In genomic region chr2:105757361-105757933, GRCh38 we compare ENCODE assay signal across 17 cellular contexts. TPM values are rescaled to one million over a fixed set of nuclear protein-coding genes. Genes with fewer than 3 reads are reported as not detected.
DNase-seq lines count a peak whose midpoint lies in the region; ATAC-seq and TF ChIP-seq lines count a peak whose summit lies in the region.
"Had no signal": no experiment of that assay in that cellular context is flagged by ENCODE, and none has a peak within 500 bp of the region (broad histone marks: within the 10 kb centered on the region; RNA-seq: fewer than 3 reads in every experiment).

No MANE protein-coding gene starts in this region.

- peaks cover 65% of the 10 kb centered on the region for H3K36me3 Mint-ChIP-seq in activated naive CD4-positive, alpha-beta T cell treated with anti-CD3 and anti-CD28 coated beads, Interleukin-2, amount 10 ng/mL, durations not matched to agents 7 days and 5 days
- peaks cover 33% of the 10 kb centered on the region for H3K36me3 Mint-ChIP-seq in type B pancreatic cell

- H4K20me1 ChIP-seq in OCI-LY3 (ENCODE audit: insufficient read depth, low read length), result peaks cover 91% of the 10 kb centered on the region

- H3K9ac ChIP-seq in OCI-LY3 (ENCODE audit: low read length), result no peak overlapping the region

- H3K9me3 Mint-ChIP-seq in activated naive CD4-positive, alpha-beta T cell treated with anti-CD3 and anti-CD28 coated beads, Interleukin-2, amount 10 ng/mL, durations not matched to agents 7 days and 5 days, result no peaks in the 10 kb centered on the region
- peaks cover 5% of the 10 kb centered on the region for H3K9me3 Mint-ChIP-seq in type B pancreatic cell

- intact Hi-C loops in stomach (cut with DNase I; ENCODE audit: low total_unique reads), result no loop called here

- H3K27me3 ChIP-seq in OCI-LY3 (ENCODE audit: low read depth, low read length) (no peaks in the 10 kb centered on the region), stomach (no peaks in the 10 kb centered on the region)
- no peaks in the 10 kb centered on the region for H3K27me3 ChIP-seq in effector memory CD4-positive, alpha-beta T cell (replicated peaks; ENCODE audit: control insufficient read depth, insufficient read depth, low read length, poor library complexity, severe bottlenecking)
- H3K27me3 ChIP-seq: upper lobe of left lung had no signal

- peaks cover 2% of the 10 kb centered on the region for H3K36me3 ChIP-seq in OCI-LY3 (replicated peaks; ENCODE audit: low read depth, low read length)
- no peaks in the 10 kb centered on the region for H3K36me3 ChIP-seq in effector memory CD4-positive, alpha-beta T cell (ENCODE audit: control insufficient read depth, insufficient read depth, low read length)
- H3K36me3 ChIP-seq in stomach, result no peaks in the 10 kb centered on the region
- H3K36me3 ChIP-seq: upper lobe of left lung had no signal

- ATAC-seq in GM18505 (IDR thresholded peaks at IDR 0.05; ENCODE audit: unreplicated experiment) (no peak), HG03442 (IDR thresholded peaks at IDR 0.05; ENCODE audit: unreplicated experiment) (no peak)
- ATAC-seq: Right ventricle myocardium inferior had no signal

- TF ChIP-seq POLR2A in stomach (IDR thresholded peaks at IDR 0.05), result no peak
- no peak for TF ChIP-seq POLR2A in GM18505 (IDR thresholded peaks at IDR 0.05; ENCODE audit: borderline replicate concordance, extremely low read depth, insufficient read depth, insufficient read length)

- TF ChIP-seq CTCF in OCI-LY3 (IDR thresholded peaks at IDR 0.05; ENCODE audit: low read depth, low read length) (no peak), type B pancreatic cell (conservative IDR thresholded peaks at IDR 0.05) (no peak), stomach (IDR thresholded peaks at IDR 0.05) (no peak)

- CTCF ChIA-PET in activated naive CD4-positive, alpha-beta T cell treated with anti-CD3 and anti-CD28 coated beads, Interleukin-2, amount 10 ng/mL, durations not matched to agents 7 days and 5 days (lab: Charles Lee), result interaction anchor here (0.7 to 0.9 kb wide), 3 partner anchors 11 to 55 kb away, joined by 3 read pairs; no protein-coding TSS in a partner anchor

- TF ChIP-seq EP300 in stomach (IDR thresholded peaks at IDR 0.05), result no peak

- H3K9me3 ChIP-seq in OCI-LY3 (ENCODE audit: insufficient read depth, low read length) (no peaks in the 10 kb centered on the region), stomach (no peaks in the 10 kb centered on the region)
- no peaks in the 10 kb centered on the region for H3K9me3 ChIP-seq in effector memory CD4-positive, alpha-beta T cell (ENCODE audit: control insufficient read depth, low read length)
- H3K9me3 ChIP-seq: upper lobe of left lung had no signal

- H3K27ac ChIP-seq in OCI-LY3 (ENCODE audit: low read length) (no peak overlapping the region), stomach (peak overlapping the region in 1 of 5 donors; percentile 25)
- H3K27ac ChIP-seq in effector memory CD4-positive, alpha-beta T cell (ENCODE audit: insufficient read depth, low read length, poor library complexity, severe bottlenecking), result peak overlapping the region; percentile 75
- H3K27ac ChIP-seq: HL-60, upper lobe of left lung had no signal

- H3K79me2 ChIP-seq in OCI-LY3 (ENCODE audit: low read length), result peaks cover 79% of the 10 kb centered on the region

- H3K4me2 ChIP-seq in OCI-LY3 (ENCODE audit: low read length), result peak overlapping the region; percentile 30; the same call in 1 of the 2 replicates

- WGBS in stomach, 5 donors, result 75 to 88% (median 80%) methylated on average over 4 of the region's 4 CpGs

- H3K4me1 Mint-ChIP-seq in activated naive CD4-positive, alpha-beta T cell treated with anti-CD3 and anti-CD28 coated beads, Interleukin-2, amount 10 ng/mL, durations not matched to agents 7 days and 5 days, result peaks cover 96% of the 10 kb centered on the region
- peaks cover 62% of the 10 kb centered on the region for H3K4me1 Mint-ChIP-seq in type B pancreatic cell (ENCODE audit: unreplicated experiment)

- H3K4me3 ChIP-seq in OCI-LY3 (ENCODE audit: low read length) (no peak overlapping the region), stomach (no peak overlapping the region)
- no peak overlapping the region for H3K4me3 ChIP-seq in effector memory CD4-positive, alpha-beta T cell (ENCODE audit: insufficient read depth, low read depth, low read length, poor library complexity, severe bottlenecking)
- H3K4me3 ChIP-seq: upper lobe of left lung had no signal

- peaks cover 40% of the 10 kb centered on the region for H3K4me1 ChIP-seq in OCI-LY3 (ENCODE audit: low read length)
- peaks cover 77% of the 10 kb centered on the region for H3K4me1 ChIP-seq in effector memory CD4-positive, alpha-beta T cell (ENCODE audit: control insufficient read depth, insufficient read depth, low read length, poor library complexity, severe bottlenecking)
- H3K4me1 ChIP-seq in stomach, result peaks cover 24 to 86% (median 59%) of the 10 kb centered on the region in 4 donors

- H3K27ac Mint-ChIP-seq in activated naive CD4-positive, alpha-beta T cell treated with anti-CD3 and anti-CD28 coated beads, Interleukin-2, amount 10 ng/mL, durations not matched to agents 7 days and 5 days, result peak overlapping the region; percentile 98
- peak overlapping the region; percentile 14 for H3K27ac Mint-ChIP-seq in type B pancreatic cell

- no peak for DNase-seq in activated naive CD4-positive, alpha-beta T cell treated with anti-CD3 and anti-CD28 coated beads, Interleukin-2, amount 10 ng/mL, durations not matched to agents 7 days and 5 days
- DNase-seq in activated naive CD4-positive, alpha-beta T cell treated with Interleukin-2 at 50 U/mL for 16 hours, result no peak
- DNase-seq in effector memory CD4-positive, alpha-beta T cell, result no peak
- DNase-seq in type B pancreatic cell (ENCODE audit: extremely low spot score, unreplicated experiment), result no peak
- no peak for DNase-seq in stomach
- DNase-seq: foreskin melanocyte; NCI-H1930; NCI-H82; posterior cingulate gyrus; stimulated activated CD4-positive, alpha-beta T cell treated with anti-CD3 and anti-CD28 coated beads, Interleukin-15, amount 100 ng/mL, for 24 hours; upper lobe of left lung had no signal

- no peak overlapping the region for H2AFZ ChIP-seq in OCI-LY3 (ENCODE audit: low read depth, low read length)

- no peak overlapping the region for H3K4me3 Mint-ChIP-seq in activated naive CD4-positive, alpha-beta T cell treated with anti-CD3 and anti-CD28 coated beads, Interleukin-2, amount 10 ng/mL, durations not matched to agents 7 days and 5 days
- no peak overlapping the region for H3K4me3 Mint-ChIP-seq in type B pancreatic cell
- H3K4me3 Mint-ChIP-seq: brain had no signal

- no peaks in the 10 kb centered on the region for H3K27me3 Mint-ChIP-seq in activated naive CD4-positive, alpha-beta T cell treated with anti-CD3 and anti-CD28 coated beads, Interleukin-2, amount 10 ng/mL, durations not matched to agents 7 days and 5 days
- no peaks in the 10 kb centered on the region for H3K27me3 Mint-ChIP-seq in type B pancreatic cell
- H3K27me3 Mint-ChIP-seq: brain had no signal

RNA-seq across cellular contexts. Expression of gene NCK2, which starts 12.7 kb away (rescaled TPM):
- total RNA-seq in type B pancreatic cell (ENCODE audit: low replicate concordance) (86.4 and 103 TPM in 2 replicates), stomach (10 to 100 TPM; 27.0 to 88.9 (median 40.3) TPM)
- 10 to 100 TPM; 23.1 to 61.6 (median 45.5) TPM for polyA plus RNA-seq in stomach
